Comparison of ENCODE assay signal across 8 cellular contexts in genomic region chr10:118046491-118047362, GRCh38. TPM values are rescaled to one million over a fixed set of nuclear protein-coding genes. Genes with fewer than 3 reads are reported as not detected.
DNase-seq lines count a peak whose midpoint lies in the region; ATAC-seq and TF ChIP-seq lines count a peak whose summit lies in the region.

A gene with protein sequence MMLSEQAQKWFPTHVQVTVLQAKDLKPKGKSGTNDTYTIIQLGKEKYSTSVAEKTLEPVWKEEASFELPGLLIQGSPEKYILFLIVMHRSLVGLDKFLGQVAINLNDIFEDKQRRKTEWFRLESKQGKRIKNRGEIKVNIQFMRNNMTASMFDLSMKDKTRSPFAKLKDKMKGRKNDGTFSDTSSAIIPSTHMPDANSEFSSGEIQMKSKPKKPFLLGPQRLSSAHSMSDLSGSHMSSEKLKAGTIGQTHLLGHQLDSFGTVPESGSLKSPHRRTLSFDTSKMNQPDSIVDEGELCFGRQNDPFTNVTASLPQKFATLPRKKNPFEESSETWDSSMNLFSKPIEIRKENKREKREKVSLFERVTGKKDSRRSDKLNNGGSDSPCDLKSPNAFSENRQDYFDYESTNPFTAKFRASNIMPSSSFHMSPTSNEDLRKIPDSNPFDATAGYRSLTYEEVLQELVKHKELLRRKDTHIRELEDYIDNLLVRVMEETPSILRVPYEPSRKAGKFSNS (minus strand): TSS chr10:118046941. CDS start chr10:118046163, 778 bp downstream.

- H3K4me1 ChIP-seq in RWPE2 (ENCODE audit: insufficient read depth, poor library complexity, severe bottlenecking), result peaks cover 15% of the 10 kb centered on the region
- H3K4me1 ChIP-seq in foreskin keratinocyte, result peaks cover 19% of the 10 kb centered on the region
- H3K4me1 ChIP-seq in neuron (ENCODE audit: insufficient read depth, low read length), result peaks cover 17% of the 10 kb centered on the region

- H3K4me3 ChIP-seq in RWPE2 (ENCODE audit: severe bottlenecking) (peak within 1 kb of the TSS; percentile 76), neuron (ENCODE audit: low read length) (peak within 1 kb of the TSS; percentile 88)

- peak within 1 kb of the TSS; percentile 87 for H2AFZ ChIP-seq in neuron (ENCODE audit: low read depth, low read length)

- in situ Hi-C loops in G401 (cut with HindIII; ENCODE audit: low sequenced_read_pairs), result no loop called here

- ATAC-seq in RWPE2 (ENCODE audit: low read depth) (peak; percentile 82), foreskin keratinocyte (peak; percentile 92)

- H3K9me3 ChIP-seq in RWPE2 (ENCODE audit: severe bottlenecking) (no peaks in the 10 kb centered on the region), neuron (ENCODE audit: low read length) (no peaks in the 10 kb centered on the region)

- H3K27ac ChIP-seq in RWPE2 (ENCODE audit: poor library complexity, severe bottlenecking) (peak within 1 kb of the TSS; percentile 68), foreskin keratinocyte (peak within 1 kb of the TSS; percentile 95)

- no peaks in the 10 kb centered on the region for H3K36me3 ChIP-seq in RWPE2 (ENCODE audit: low read depth)
- no peaks in the 10 kb centered on the region for H3K36me3 ChIP-seq in neuron (ENCODE audit: insufficient read depth, low read length)

- H3K27me3 ChIP-seq in RWPE2 (ENCODE audit: insufficient read depth, poor library complexity, severe bottlenecking) (no peaks in the 10 kb centered on the region), foreskin keratinocyte (no peaks in the 10 kb centered on the region), neuron (ENCODE audit: insufficient read depth, low read length) (no peaks in the 10 kb centered on the region)

- peak; percentile 93 for DNase-seq in G401 (ENCODE audit: low spot score)
- DNase-seq in H4 (ENCODE audit: low spot score), result peak; percentile 87
- peak; percentile 94 for DNase-seq in RWPE2 (ENCODE audit: low spot score)
- DNase-seq in activated gamma-delta T cell treated with Interleukin-2 at 50 U/mL for 16 hours, result peak; percentile 95
- peak; percentile 48 to 69 for DNase-seq in foreskin keratinocyte
- DNase-seq in stromal cell of bone marrow (ENCODE audit: low read depth), result peak; percentile 86

- TF ChIP-seq CTCF in LNCAP (IDR thresholded peaks at IDR 0.05) (peak; percentile 19; the same call in 1 of the 2 replicates), RWPE2 (IDR thresholded peaks at IDR 0.05; ENCODE audit: poor library complexity, severe bottlenecking) (no peak), foreskin keratinocyte (conservative IDR thresholded peaks at IDR 0.05) (no peak)

RNA-seq across cellular contexts. Expression of the gene that starts here (rescaled TPM):
- total RNA-seq in G401 (2014; rRNA removed; shearing (Covaris generic)), result 12.7 and 13.1 TPM in 2 replicates
- 7.6 and 11.2 TPM in 2 replicates for total RNA-seq in H4 (2014; rRNA removed; shearing (Covaris generic))
- total RNA-seq in foreskin keratinocyte, result 9.3 and 9.9 TPM in 2 replicates
- polyA plus RNA-seq in foreskin keratinocyte, result 1.5 and 1.6 TPM in 2 replicates

Comparison
In these comparisons a context has a peak if more than half of its experiments do, and no peak if none do; other contexts are left out.
1. Peak in every context shown above with its lines: DNase-seq, ATAC-seq, H3K4me3 ChIP-seq and H3K27ac ChIP-seq.